In genomic region chr1:3012511-3013291, GRCh38 we compare ENCODE assay signal across 8 cellular contexts. TPM values are rescaled to one million over a fixed set of nuclear protein-coding genes. Genes with fewer than 3 reads are reported as not detected.
DNase-seq lines count a peak whose midpoint lies in the region; ATAC-seq and TF ChIP-seq lines count a peak whose summit lies in the region.

No MANE protein-coding gene starts in this region.

- intact Hi-C loops in testis (cut with DNase I; ENCODE audit: low total_unique reads) = loop anchor here (5.0 kb wide), 1 partner anchor 410 kb away; no protein-coding TSS in a partner anchor

- peak in 2 of 3 experiments; percentile 48 to 98 for TF ChIP-seq CTCF in testis (IDR thresholded peaks at IDR 0.05)

- WGBS in testis, 2 donors = 25 to 37% methylated on average over 19 to 41 of the region's 41 CpGs

- peaks cover 9% of the 10 kb centered on the region for H3K4me1 ChIP-seq in testis

- no peaks in the 10 kb centered on the region for H3K9me3 ChIP-seq in testis

- no peaks in the 10 kb centered on the region for H3K9me3 Mint-ChIP-seq in natural killer cell treated with Interleukin-12 subunit alpha and Interleukin-12 subunit beta and Interleukin-15 and Interleukin-18, amount 100 ng/mL, for 72 hours

- no peaks in the 10 kb centered on the region for H3K27me3 ChIP-seq in testis

- peaks cover 0 to 4% of the 10 kb centered on the region in 2 donors for H3K4me1 Mint-ChIP-seq in natural killer cell treated with Interleukin-12 subunit alpha and Interleukin-12 subunit beta and Interleukin-15 and Interleukin-18, amount 100 ng/mL, for 72 hours (ENCODE audit: low read depth in 2 of 2)

- no peaks in the 10 kb centered on the region for H3K36me3 ChIP-seq in testis (ENCODE audit: low read depth, missing control alignments)

- peak; percentile 47 for DNase-seq in NCI-H82 (lab: John Stamatoyannopoulos, UW)
- DNase-seq in NCI-H82 treated with DMSO at 0.1 percent for 48 hours (lab: John Stamatoyannopoulos, UW; ENCODE audit: unreplicated experiment) = no peak
- DNase-seq in activated CD4-positive, alpha-beta T cell treated with anti-CD3 and anti-CD28 coated beads for 4 hours = peak; percentile 41 to 56
- peak; percentile 41 for DNase-seq in effector CD8-positive, alpha-beta T cell (lab: John Stamatoyannopoulos, UW)
- DNase-seq in natural killer cell treated with Interleukin-12 subunit alpha and Interleukin-12 subunit beta and Interleukin-15 and Interleukin-18, amount 100 ng/mL, for 72 hours (ENCODE audit: low spot score) = peak; percentile 59
- DNase-seq in testis = peak; percentile 74

- H3K36me3 Mint-ChIP-seq in natural killer cell treated with Interleukin-12 subunit alpha and Interleukin-12 subunit beta and Interleukin-15 and Interleukin-18, amount 100 ng/mL, for 72 hours = no peaks in the 10 kb centered on the region

- H3K27me3 Mint-ChIP-seq in natural killer cell treated with Interleukin-12 subunit alpha and Interleukin-12 subunit beta and Interleukin-15 and Interleukin-18, amount 100 ng/mL, for 72 hours = peaks cover 8 to 9% of the 10 kb centered on the region in 2 donors

- ATAC-seq in natural killer cell treated with Interleukin-12 subunit alpha and Interleukin-12 subunit beta and Interleukin-15 and Interleukin-18, amount 100 ng/mL, for 72 hours = no peak
- ATAC-seq in GM19328 (IDR thresholded peaks at IDR 0.05; ENCODE audit: unreplicated experiment) (no peak), GM19351 (IDR thresholded peaks at IDR 0.05; ENCODE audit: unreplicated experiment) (no peak)

- no peak overlapping the region for H3K4me3 Mint-ChIP-seq in natural killer cell treated with Interleukin-12 subunit alpha and Interleukin-12 subunit beta and Interleukin-15 and Interleukin-18, amount 100 ng/mL, for 72 hours

- H3K27ac Mint-ChIP-seq in natural killer cell treated with Interleukin-12 subunit alpha and Interleukin-12 subunit beta and Interleukin-15 and Interleukin-18, amount 100 ng/mL, for 72 hours = no peak overlapping the region

- no peak overlapping the region for H3K27ac ChIP-seq in testis

- H3K4me3 ChIP-seq in testis = peak overlapping the region in 1 of 2 donors; percentile 30

- TF ChIP-seq POLR2A in testis (IDR thresholded peaks at IDR 0.05) = no peak

RNA-seq across cellular contexts. Expression of gene ACTRT2, which starts 8.6 kb away (rescaled TPM):
- total RNA-seq in natural killer cell treated with Interleukin-12 subunit alpha and Interleukin-12 subunit beta and Interleukin-15 and Interleukin-18, amount 100 ng/mL, for 72 hours = not detected
- 100 to 1,000 TPM in 1 of 2 donors, 10 to 100 TPM in 1; 64.2 to 143 TPM for total RNA-seq in testis
- polyA plus RNA-seq in testis (ENCODE audit: insufficient read depth, low read depth, low replicate concordance) = 183 TPM

RNA-seq across cellular contexts. Expression of gene PRDM16, which starts 56.3 kb away (rescaled TPM):
- not detected for total RNA-seq in natural killer cell treated with Interleukin-12 subunit alpha and Interleukin-12 subunit beta and Interleukin-15 and Interleukin-18, amount 100 ng/mL, for 72 hours
- total RNA-seq in testis = 1 to 10 TPM; 4.7 to 5.6 TPM
- 2.1 TPM for polyA plus RNA-seq in testis (ENCODE audit: insufficient read depth, low read depth, low replicate concordance)

Comparison
In these comparisons a context has a peak if more than half of its experiments do, and no peak if none do; other contexts are left out.
1. RNA of gene ACTRT2, which starts 8.6 kb away (total RNA-seq): 64.2 to 143 TPM in testis; not detected in natural killer cell treated with Interleukin-12 subunit alpha and Interleukin-12 subunit beta and Interleukin-15 and Interleukin-18, amount 100 ng/mL, for 72 hours; every median in the first group is over 10 times any median in the second.
2. RNA of gene PRDM16, which starts 56.3 kb away (total RNA-seq): 4.7 to 5.6 TPM in testis; not detected in natural killer cell treated with Interleukin-12 subunit alpha and Interleukin-12 subunit beta and Interleukin-15 and Interleukin-18, amount 100 ng/mL, for 72 hours; every median in the first group is over 4 times any median in the second.